ENCODE assay signal across 8 cellular contexts in the genomic region with DNA sequence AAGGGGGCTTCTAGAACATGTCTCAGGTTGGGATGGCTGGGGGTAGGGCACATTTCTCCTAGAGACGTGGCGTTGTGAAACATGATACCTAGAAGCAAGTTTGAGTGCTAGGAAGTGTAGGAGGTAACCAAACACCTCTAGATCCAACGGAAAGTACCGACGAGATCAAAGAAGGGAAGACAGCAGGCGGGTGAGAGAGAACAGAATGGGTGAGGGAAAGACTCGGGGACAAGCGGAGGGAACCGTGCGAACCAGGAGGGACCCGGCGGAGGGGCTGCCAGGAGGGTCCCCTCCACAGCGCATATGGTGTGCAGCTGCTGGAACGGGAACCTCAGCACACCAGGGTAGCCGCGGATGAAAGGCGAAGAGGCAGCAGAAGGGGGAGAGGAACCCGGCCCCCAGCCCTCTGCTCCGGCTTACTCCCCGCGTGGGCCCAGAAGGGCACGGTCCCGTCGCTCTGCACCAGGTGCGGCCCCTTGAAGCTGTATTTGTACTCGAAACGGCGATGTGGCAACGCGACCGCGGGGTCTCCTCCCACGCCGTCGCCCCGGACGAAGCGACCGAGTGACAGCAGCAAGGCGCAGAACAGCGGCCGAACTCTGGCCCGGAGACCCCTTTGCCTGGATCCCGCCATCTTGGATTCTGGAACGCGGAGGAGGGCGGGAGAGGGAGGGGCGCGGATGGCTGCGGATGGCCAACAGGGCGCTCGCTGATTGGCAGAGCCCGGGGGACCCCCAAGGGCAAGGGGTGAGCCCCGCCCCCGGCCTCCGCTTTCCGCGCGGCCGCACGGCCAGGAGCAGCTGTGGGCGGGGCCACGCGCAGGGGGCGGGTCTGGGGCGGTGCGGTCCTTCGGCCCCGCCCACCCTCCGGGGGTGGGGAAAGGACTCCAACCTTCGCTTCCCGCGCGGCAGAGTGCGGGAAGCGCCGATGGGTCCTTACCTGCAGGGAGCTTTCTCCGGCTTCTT. TPM values are rescaled to one million over a fixed set of nuclear protein-coding genes. Genes with fewer than 3 reads are reported as not detected.
DNase-seq lines count a peak whose midpoint lies in the region; ATAC-seq, FAIRE-seq and TF ChIP-seq lines count a peak whose summit lies in the region.

A gene with protein sequence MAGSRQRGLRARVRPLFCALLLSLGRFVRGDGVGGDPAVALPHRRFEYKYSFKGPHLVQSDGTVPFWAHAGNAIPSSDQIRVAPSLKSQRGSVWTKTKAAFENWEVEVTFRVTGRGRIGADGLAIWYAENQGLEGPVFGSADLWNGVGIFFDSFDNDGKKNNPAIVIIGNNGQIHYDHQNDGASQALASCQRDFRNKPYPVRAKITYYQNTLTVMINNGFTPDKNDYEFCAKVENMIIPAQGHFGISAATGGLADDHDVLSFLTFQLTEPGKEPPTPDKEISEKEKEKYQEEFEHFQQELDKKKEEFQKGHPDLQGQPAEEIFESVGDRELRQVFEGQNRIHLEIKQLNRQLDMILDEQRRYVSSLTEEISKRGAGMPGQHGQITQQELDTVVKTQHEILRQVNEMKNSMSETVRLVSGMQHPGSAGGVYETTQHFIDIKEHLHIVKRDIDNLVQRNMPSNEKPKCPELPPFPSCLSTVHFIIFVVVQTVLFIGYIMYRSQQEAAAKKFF (minus strand): TSS at position 655 of the 965 bp plus-strand sequence. CDS start 21 bp downstream, at position 634.

- FAIRE-seq in bronchial epithelial cell (lab: Jason Lieb, UNC) (no peak), small intestine (lab: Jason Lieb, UNC) (no peak)

- DNase-seq in AG09309 (ENCODE audit: low read depth) (peak; percentile 72), NCI-H226 (peak; percentile 77), WTC11 (ENCODE audit: low spot score) (peak; percentile 98), bronchial epithelial cell (ENCODE audit: low read depth) (peak; percentile 77), iPS-NIHi11 (ENCODE audit: low spot score) (peak; percentile 99), small intestine (peak; percentile 91)

- H3K27me3 ChIP-seq in bronchial epithelial cell (ENCODE audit: control insufficient read depth, insufficient read depth, low read length) (no peaks in the 10 kb centered on the region), small intestine (ENCODE audit: control insufficient read depth in 2 of 2, insufficient read depth in 2 of 2, low read length in 2 of 2) (no peaks in the 10 kb centered on the region)

- no peaks in the 10 kb centered on the region for H3K4me1 ChIP-seq in small intestine (ENCODE audit: control insufficient read depth in 2 of 2, insufficient read depth in 1 of 2, low read depth in 1 of 2, low read length in 1 of 2)

- peak within 1 kb of the TSS; percentile 99 for H3K27ac Mint-ChIP-seq in WTC11

- peak within 1 kb of the TSS; percentile 100 for H3K4me3 Mint-ChIP-seq in WTC11

- H3K9me3 ChIP-seq in small intestine (ENCODE audit: control insufficient read depth, low read depth), result no peaks in the 10 kb centered on the region

- TF ChIP-seq CTCF in AG09309 (IDR thresholded peaks at IDR 0.05; ENCODE audit: control insufficient read depth, insufficient read depth, low read depth, low read length, missing control alignments), result no peak
- no peak for TF ChIP-seq CTCF in WTC11 (IDR thresholded peaks at IDR 0.05)
- TF ChIP-seq CTCF in bronchial epithelial cell (IDR thresholded peaks at IDR 0.05; ENCODE audit: insufficient read depth, low read length, severe bottlenecking), result no peak

- 0% methylated on average over 65 to 78 of the region's 78 CpGs for WGBS in small intestine, 3 donors

- peaks cover 23% of the 10 kb centered on the region for H3K36me3 Mint-ChIP-seq in WTC11

- CTCF ChIA-PET in WTC11 (lab: Charles Lee), result interaction anchor here (1.0 to 1.8 kb wide), 5 partner anchors 36 to 338 kb away, joined by 3 to 24 read pairs (median 7); a partner anchor contains a TSS

- H3K4me3 ChIP-seq in AG09309 (ENCODE audit: control insufficient read depth, low read depth, low read length), result peak within 1 kb of the TSS; percentile 100
- peak within 1 kb of the TSS; percentile 86 for H3K4me3 ChIP-seq in bronchial epithelial cell (ENCODE audit: low read depth, low read length)
- H3K4me3 ChIP-seq in small intestine (ENCODE audit: low read depth in 1 of 2, low read length in 2 of 2), result peak within 1 kb of the TSS; percentile 85 to 95

- no peaks in the 10 kb centered on the region for H3K9me3 Mint-ChIP-seq in WTC11

- ATAC-seq in GM19023 (IDR thresholded peaks at IDR 0.05; ENCODE audit: unreplicated experiment) (peak; percentile 97), HG03196 (IDR thresholded peaks at IDR 0.05; ENCODE audit: unreplicated experiment) (peak; percentile 96), WTC11 (peak; percentile 98)

- peaks cover 44% of the 10 kb centered on the region for H3K27me3 Mint-ChIP-seq in WTC11 (ENCODE audit: low read depth)

- POLR2A ChIA-PET in WTC11 (lab: Charles Lee), result interaction anchor here (1.0 to 1.1 kb wide), 2 partner anchors 19 to 90 kb away, joined by 3 to 4 read pairs; no protein-coding TSS in a partner anchor

- peaks cover 18% of the 10 kb centered on the region for H3K4me1 Mint-ChIP-seq in WTC11

- H3K36me3 ChIP-seq in bronchial epithelial cell (ENCODE audit: control insufficient read depth, insufficient read depth, low read length) (no peaks in the 10 kb centered on the region), small intestine (ENCODE audit: control insufficient read depth in 2 of 2, insufficient read depth in 2 of 2, low read length in 2 of 2) (peaks cover 0 to 4% of the 10 kb centered on the region in 2 donors)

- H3K27ac ChIP-seq in small intestine (ENCODE audit: low read depth in 1 of 2, low read length in 1 of 2), result peak within 1 kb of the TSS; percentile 89 to 92

TF ChIP-seq in WTC11, 78 proteins besides CTCF, POLR2A, EP300 and RAD21 (continues in another document):
- TF ChIP-seq ETV6 (CRISPR knock-in tag; IDR thresholded peaks at IDR 0.05) (no peak), RORB (CRISPR knock-in tag; IDR thresholded peaks at IDR 0.05) (no peak), TEAD4 (CRISPR knock-in tag; IDR thresholded peaks at IDR 0.05) (no peak), FOXK1 (CRISPR knock-in tag; IDR thresholded peaks at IDR 0.05) (peak; percentile 18; the same call in 1 of the 2 replicates), EMX1 (CRISPR knock-in tag; IDR thresholded peaks at IDR 0.05) (no peak), GABPB1 (CRISPR knock-in tag; IDR thresholded peaks at IDR 0.05) (peak; percentile 63; the same call in 1 of the 2 replicates), NR2C2 (CRISPR knock-in tag; IDR thresholded peaks at IDR 0.05) (no peak), FOXP1 (CRISPR knock-in tag; IDR thresholded peaks at IDR 0.05; ENCODE audit: borderline replicate concordance) (peak; percentile 82; the same call in 1 of the 2 replicates)
- TF ChIP-seq, protein P1, sequence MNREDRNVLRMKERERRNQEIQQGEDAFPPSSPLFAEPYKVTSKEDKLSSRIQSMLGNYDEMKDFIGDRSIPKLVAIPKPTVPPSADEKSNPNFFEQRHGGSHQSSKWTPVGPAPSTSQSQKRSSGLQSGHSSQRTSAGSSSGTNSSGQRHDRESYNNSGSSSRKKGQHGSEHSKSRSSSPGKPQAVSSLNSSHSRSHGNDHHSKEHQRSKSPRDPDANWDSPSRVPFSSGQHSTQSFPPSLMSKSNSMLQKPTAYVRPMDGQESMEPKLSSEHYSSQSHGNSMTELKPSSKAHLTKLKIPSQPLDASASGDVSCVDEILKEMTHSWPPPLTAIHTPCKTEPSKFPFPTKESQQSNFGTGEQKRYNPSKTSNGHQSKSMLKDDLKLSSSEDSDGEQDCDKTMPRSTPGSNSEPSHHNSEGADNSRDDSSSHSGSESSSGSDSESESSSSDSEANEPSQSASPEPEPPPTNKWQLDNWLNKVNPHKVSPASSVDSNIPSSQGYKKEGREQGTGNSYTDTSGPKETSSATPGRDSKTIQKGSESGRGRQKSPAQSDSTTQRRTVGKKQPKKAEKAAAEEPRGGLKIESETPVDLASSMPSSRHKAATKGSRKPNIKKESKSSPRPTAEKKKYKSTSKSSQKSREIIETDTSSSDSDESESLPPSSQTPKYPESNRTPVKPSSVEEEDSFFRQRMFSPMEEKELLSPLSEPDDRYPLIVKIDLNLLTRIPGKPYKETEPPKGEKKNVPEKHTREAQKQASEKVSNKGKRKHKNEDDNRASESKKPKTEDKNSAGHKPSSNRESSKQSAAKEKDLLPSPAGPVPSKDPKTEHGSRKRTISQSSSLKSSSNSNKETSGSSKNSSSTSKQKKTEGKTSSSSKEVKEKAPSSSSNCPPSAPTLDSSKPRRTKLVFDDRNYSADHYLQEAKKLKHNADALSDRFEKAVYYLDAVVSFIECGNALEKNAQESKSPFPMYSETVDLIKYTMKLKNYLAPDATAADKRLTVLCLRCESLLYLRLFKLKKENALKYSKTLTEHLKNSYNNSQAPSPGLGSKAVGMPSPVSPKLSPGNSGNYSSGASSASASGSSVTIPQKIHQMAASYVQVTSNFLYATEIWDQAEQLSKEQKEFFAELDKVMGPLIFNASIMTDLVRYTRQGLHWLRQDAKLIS (CRISPR knock-in tag; IDR thresholded peaks at IDR 0.05; ENCODE audit: borderline replicate concordance), result no peak
- TF ChIP-seq, protein P2, sequence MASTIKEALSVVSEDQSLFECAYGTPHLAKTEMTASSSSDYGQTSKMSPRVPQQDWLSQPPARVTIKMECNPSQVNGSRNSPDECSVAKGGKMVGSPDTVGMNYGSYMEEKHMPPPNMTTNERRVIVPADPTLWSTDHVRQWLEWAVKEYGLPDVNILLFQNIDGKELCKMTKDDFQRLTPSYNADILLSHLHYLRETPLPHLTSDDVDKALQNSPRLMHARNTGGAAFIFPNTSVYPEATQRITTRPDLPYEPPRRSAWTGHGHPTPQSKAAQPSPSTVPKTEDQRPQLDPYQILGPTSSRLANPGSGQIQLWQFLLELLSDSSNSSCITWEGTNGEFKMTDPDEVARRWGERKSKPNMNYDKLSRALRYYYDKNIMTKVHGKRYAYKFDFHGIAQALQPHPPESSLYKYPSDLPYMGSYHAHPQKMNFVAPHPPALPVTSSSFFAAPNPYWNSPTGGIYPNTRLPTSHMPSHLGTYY (CRISPR knock-in tag; IDR thresholded peaks at IDR 0.05), result no peak
- TF ChIP-seq, protein P3, sequence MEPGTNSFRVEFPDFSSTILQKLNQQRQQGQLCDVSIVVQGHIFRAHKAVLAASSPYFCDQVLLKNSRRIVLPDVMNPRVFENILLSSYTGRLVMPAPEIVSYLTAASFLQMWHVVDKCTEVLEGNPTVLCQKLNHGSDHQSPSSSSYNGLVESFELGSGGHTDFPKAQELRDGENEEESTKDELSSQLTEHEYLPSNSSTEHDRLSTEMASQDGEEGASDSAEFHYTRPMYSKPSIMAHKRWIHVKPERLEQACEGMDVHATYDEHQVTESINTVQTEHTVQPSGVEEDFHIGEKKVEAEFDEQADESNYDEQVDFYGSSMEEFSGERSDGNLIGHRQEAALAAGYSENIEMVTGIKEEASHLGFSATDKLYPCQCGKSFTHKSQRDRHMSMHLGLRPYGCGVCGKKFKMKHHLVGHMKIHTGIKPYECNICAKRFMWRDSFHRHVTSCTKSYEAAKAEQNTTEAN (CRISPR knock-in tag; IDR thresholded peaks at IDR 0.05), result peak; percentile 66; the same call in 1 of the 2 replicates

RNA-seq across cellular contexts. Expression of the gene that starts here (rescaled TPM):
- total RNA-seq in WTC11 (2021) (77.3 to 84.0 TPM (median 78.7 TPM) in 3 replicates), bronchial epithelial cell (127 and 157 TPM in 2 replicates)
- polyA plus RNA-seq in small intestine, result 10 to 100 TPM; 10.5 to 35.0 (median 10.5) TPM

Comparison
In these comparisons a context has a peak if more than half of its experiments do, and no peak if none do; other contexts are left out.
1. Peak in every context shown above with its lines: DNase-seq, ATAC-seq, H3K4me3 ChIP-seq and H3K27ac ChIP-seq.